In genomic region chr1:58926177-58926576, GRCh38 we compare ENCODE assay signal across 19 cellular contexts.
"Had no signal": no experiment of that assay in that cellular context is flagged by ENCODE, and none has a peak within 500 bp of the region (broad histone marks: within the 10 kb centered on the region; RNA-seq: fewer than 3 reads in every experiment).

No MANE protein-coding gene starts in this region.

- DNase-seq: activated B cell treated with CpG ODN at 0.5 μM for 24 hours; activated CD4-positive, alpha-beta T cell treated with anti-CD3 and anti-CD28 coated beads for 4 hours; activated CD4-positive, alpha-beta T cell treated with anti-CD3 and anti-CD28 coated beads, Interleukin-2, amount 50 U/mL, for 48 hours; activated CD8-positive, alpha-beta memory T cell treated with anti-CD3 and anti-CD28 coated beads, Interleukin-2, amount 50 U/mL, for 48 hours; activated naive CD4-positive, alpha-beta T cell; activated T-cell treated with anti-CD3 and anti-CD28 coated beads, Interleukin-2, amount 50 U/mL, for 4 hours; erythroblast; gastrocnemius medialis; left colon; psoas muscle; stimulated activated CD4-positive, alpha-beta T cell treated with anti-CD3 and anti-CD28 coated beads, Interleukin-1b, Interleukin-23, amount 100 ng/mL, for 48 hours; stomach; T1000 had no signal

- H3K27ac ChIP-seq: gastrocnemius medialis, psoas muscle, right atrium auricular region had no signal

- ATAC-seq: activated T-cell treated with anti-CD3 and anti-CD28 coated beads, Interleukin-2, amount 50 U/mL, for 4 hours; gastrocnemius medialis; left colon; natural killer cell treated with Interleukin-12 subunit alpha and Interleukin-12 subunit beta and Interleukin-15 and Interleukin-18, amount 100 ng/mL, for 72 hours; psoas muscle had no signal

- H3K36me3 ChIP-seq: gastrocnemius medialis, right atrium auricular region, stomach had no signal

- H3K9me3 ChIP-seq: gastrocnemius medialis, psoas muscle, right atrium auricular region, stomach had no signal

- H3K4me3 ChIP-seq: gastrocnemius medialis, psoas muscle, right atrium auricular region, stomach had no signal

- FAIRE-seq: astrocyte, colon, endometrium, islet of Langerhans had no signal

- H3K27me3 ChIP-seq: gastrocnemius medialis, right atrium auricular region, stomach had no signal
